In the genomic region with DNA sequence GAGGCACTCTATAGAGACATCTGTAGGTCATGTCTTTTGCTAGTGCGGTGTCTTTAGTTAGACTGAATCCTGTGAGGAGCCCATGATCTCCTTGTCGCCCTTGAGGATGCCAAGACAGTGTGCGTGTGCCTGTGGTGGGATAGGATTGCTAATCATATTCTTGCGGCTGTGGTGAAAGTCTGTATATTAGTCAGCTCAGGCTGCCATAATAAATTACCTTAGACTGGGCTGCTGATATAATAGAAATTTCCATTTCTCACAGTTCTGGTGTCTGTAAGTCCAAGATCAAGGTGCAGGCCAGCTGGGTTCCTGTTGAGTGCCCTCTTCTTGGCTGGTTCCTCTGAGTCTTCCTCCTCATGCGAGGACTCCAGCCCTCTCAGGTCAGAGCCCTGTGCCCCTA, we compare ENCODE assay signal across 1 cellular context.
TF ChIP-seq lines count a peak whose summit lies in the region.

No MANE protein-coding gene starts in this region.

TF ChIP-seq in GM12878, 131 proteins besides CTCF, POLR2A, EP300 and RAD21 (continued from another document):
- no peak for TF ChIP-seq BACH1 (IDR thresholded peaks at IDR 0.05; ENCODE audit: borderline replicate concordance)
- peak; percentile 95 for TF ChIP-seq NFIC (IDR thresholded peaks at IDR 0.05; ENCODE audit: low read depth, low read length)
- peak; percentile 94; the same call in 1 of the 2 replicates for TF ChIP-seq FOXM1 (IDR thresholded peaks at IDR 0.05; ENCODE audit: low read depth, low read length)
- peak; percentile 51; the same call in 1 of the 2 replicates for TF ChIP-seq PML (IDR thresholded peaks at IDR 0.05; ENCODE audit: low read length)
- TF ChIP-seq CHD2 (IDR thresholded peaks at IDR 0.05; ENCODE audit: borderline replicate concordance, low read depth, low read length): 0 out of 2 replicates have a peak, but pooled peaks have one; percentile 48
- TF ChIP-seq, protein P1, sequence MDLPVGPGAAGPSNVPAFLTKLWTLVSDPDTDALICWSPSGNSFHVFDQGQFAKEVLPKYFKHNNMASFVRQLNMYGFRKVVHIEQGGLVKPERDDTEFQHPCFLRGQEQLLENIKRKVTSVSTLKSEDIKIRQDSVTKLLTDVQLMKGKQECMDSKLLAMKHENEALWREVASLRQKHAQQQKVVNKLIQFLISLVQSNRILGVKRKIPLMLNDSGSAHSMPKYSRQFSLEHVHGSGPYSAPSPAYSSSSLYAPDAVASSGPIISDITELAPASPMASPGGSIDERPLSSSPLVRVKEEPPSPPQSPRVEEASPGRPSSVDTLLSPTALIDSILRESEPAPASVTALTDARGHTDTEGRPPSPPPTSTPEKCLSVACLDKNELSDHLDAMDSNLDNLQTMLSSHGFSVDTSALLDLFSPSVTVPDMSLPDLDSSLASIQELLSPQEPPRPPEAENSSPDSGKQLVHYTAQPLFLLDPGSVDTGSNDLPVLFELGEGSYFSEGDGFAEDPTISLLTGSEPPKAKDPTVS (IDR thresholded peaks at IDR 0.05; ENCODE audit: low read depth, low read length): no peak
- TF ChIP-seq PAX8 (IDR thresholded peaks at IDR 0.05): no peak
- TF ChIP-seq TARDBP (IDR thresholded peaks at IDR 0.05; ENCODE audit: borderline replicate concordance): no peak
- TF ChIP-seq IRF4 (IDR thresholded peaks at IDR 0.05; ENCODE audit: low read depth, low read length): peak; percentile 86
- TF ChIP-seq JUND (IDR thresholded peaks at IDR 0.05; ENCODE audit: low read depth, low read length): peak; percentile 83; the same call in 1 of the 2 replicates
- TF ChIP-seq MTA3 (IDR thresholded peaks at IDR 0.05; ENCODE audit: borderline replicate concordance, low read length): peak; percentile 37; the same call in 1 of the 2 replicates
- TF ChIP-seq, protein P2, sequence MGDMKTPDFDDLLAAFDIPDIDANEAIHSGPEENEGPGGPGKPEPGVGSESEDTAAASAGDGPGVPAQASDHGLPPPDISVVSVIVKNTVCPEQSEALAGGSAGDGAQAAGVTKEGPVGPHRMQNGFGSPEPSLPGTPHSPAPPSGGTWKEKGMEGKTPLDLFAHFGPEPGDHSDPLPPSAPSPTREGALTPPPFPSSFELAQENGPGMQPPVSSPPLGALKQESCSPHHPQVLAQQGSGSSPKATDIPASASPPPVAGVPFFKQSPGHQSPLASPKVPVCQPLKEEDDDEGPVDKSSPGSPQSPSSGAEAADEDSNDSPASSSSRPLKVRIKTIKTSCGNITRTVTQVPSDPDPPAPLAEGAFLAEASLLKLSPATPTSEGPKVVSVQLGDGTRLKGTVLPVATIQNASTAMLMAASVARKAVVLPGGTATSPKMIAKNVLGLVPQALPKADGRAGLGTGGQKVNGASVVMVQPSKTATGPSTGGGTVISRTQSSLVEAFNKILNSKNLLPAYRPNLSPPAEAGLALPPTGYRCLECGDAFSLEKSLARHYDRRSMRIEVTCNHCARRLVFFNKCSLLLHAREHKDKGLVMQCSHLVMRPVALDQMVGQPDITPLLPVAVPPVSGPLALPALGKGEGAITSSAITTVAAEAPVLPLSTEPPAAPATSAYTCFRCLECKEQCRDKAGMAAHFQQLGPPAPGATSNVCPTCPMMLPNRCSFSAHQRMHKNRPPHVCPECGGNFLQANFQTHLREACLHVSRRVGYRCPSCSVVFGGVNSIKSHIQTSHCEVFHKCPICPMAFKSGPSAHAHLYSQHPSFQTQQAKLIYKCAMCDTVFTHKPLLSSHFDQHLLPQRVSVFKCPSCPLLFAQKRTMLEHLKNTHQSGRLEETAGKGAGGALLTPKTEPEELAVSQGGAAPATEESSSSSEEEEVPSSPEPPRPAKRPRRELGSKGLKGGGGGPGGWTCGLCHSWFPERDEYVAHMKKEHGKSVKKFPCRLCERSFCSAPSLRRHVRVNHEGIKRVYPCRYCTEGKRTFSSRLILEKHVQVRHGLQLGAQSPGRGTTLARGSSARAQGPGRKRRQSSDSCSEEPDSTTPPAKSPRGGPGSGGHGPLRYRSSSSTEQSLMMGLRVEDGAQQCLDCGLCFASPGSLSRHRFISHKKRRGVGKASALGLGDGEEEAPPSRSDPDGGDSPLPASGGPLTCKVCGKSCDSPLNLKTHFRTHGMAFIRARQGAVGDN (IDR thresholded peaks at IDR 0.05): 0 out of 2 replicates have a peak, but pooled peaks have one; percentile 52
- peak; percentile 49; the same call in 1 of the 2 replicates for TF ChIP-seq TCF3 (IDR thresholded peaks at IDR 0.05; ENCODE audit: borderline replicate concordance, insufficient read depth, low read depth, low read length)
- TF ChIP-seq CREM (IDR thresholded peaks at IDR 0.05; ENCODE audit: low read depth): peak; percentile 86
- TF ChIP-seq, protein P3, sequence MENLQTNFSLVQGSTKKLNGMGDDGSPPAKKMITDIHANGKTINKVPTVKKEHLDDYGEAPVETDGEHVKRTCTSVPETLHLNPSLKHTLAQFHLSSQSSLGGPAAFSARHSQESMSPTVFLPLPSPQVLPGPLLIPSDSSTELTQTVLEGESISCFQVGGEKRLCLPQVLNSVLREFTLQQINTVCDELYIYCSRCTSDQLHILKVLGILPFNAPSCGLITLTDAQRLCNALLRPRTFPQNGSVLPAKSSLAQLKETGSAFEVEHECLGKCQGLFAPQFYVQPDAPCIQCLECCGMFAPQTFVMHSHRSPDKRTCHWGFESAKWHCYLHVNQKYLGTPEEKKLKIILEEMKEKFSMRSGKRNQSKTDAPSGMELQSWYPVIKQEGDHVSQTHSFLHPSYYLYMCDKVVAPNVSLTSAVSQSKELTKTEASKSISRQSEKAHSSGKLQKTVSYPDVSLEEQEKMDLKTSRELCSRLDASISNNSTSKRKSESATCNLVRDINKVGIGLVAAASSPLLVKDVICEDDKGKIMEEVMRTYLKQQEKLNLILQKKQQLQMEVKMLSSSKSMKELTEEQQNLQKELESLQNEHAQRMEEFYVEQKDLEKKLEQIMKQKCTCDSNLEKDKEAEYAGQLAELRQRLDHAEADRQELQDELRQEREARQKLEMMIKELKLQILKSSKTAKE (IDR thresholded peaks at IDR 0.05; ENCODE audit: low read depth, poor library complexity, severe bottlenecking): peak; percentile 90
- TF ChIP-seq EED (IDR thresholded peaks at IDR 0.05; ENCODE audit: low read depth): peak; percentile 93
- TF ChIP-seq TBL1XR1 (IDR thresholded peaks at IDR 0.05; ENCODE audit: low read depth, low read length): 0 out of 2 replicates have a peak, but pooled peaks have one; percentile 35
- no peak for TF ChIP-seq RFX5 (IDR thresholded peaks at IDR 0.05; ENCODE audit: low read depth, low read length)
- TF ChIP-seq BHLHE40 (IDR thresholded peaks at IDR 0.05; ENCODE audit: borderline replicate concordance in 1 of 2, low read depth in 2 of 2, low read length in 1 of 2): peak; percentile 89
- TF ChIP-seq TAF1 (IDR thresholded peaks at IDR 0.05; ENCODE audit: borderline replicate concordance, low read depth, low read length): no peak
- TF ChIP-seq DPF2 (IDR thresholded peaks at IDR 0.05): peak; percentile 94
- no peak for TF ChIP-seq KDM1A (IDR thresholded peaks at IDR 0.05; ENCODE audit: borderline replicate concordance)
- 0 out of 2 replicates have a peak, but pooled peaks have one; percentile 59 for TF ChIP-seq BMI1 (IDR thresholded peaks at IDR 0.05; ENCODE audit: borderline replicate concordance)
- TF ChIP-seq, protein P4, sequence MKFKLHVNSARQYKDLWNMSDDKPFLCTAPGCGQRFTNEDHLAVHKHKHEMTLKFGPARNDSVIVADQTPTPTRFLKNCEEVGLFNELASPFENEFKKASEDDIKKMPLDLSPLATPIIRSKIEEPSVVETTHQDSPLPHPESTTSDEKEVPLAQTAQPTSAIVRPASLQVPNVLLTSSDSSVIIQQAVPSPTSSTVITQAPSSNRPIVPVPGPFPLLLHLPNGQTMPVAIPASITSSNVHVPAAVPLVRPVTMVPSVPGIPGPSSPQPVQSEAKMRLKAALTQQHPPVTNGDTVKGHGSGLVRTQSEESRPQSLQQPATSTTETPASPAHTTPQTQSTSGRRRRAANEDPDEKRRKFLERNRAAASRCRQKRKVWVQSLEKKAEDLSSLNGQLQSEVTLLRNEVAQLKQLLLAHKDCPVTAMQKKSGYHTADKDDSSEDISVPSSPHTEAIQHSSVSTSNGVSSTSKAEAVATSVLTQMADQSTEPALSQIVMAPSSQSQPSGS (IDR thresholded peaks at IDR 0.05; ENCODE audit: low read length): peak; percentile 81
- TF ChIP-seq, protein P5, sequence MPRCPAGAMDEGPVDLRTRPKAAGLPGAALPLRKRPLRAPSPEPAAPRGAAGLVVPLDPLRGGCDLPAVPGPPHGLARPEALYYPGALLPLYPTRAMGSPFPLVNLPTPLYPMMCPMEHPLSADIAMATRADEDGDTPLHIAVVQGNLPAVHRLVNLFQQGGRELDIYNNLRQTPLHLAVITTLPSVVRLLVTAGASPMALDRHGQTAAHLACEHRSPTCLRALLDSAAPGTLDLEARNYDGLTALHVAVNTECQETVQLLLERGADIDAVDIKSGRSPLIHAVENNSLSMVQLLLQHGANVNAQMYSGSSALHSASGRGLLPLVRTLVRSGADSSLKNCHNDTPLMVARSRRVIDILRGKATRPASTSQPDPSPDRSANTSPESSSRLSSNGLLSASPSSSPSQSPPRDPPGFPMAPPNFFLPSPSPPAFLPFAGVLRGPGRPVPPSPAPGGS (IDR thresholded peaks at IDR 0.05; ENCODE audit: borderline replicate concordance, insufficient read depth, low read depth, low read length, poor library complexity, severe bottlenecking): peak; percentile 79
- peak; percentile 59 for TF ChIP-seq MEF2B (IDR thresholded peaks at IDR 0.05; ENCODE audit: partially characterized antibody, poor library complexity, severe bottlenecking)
- TF ChIP-seq CBFB (IDR thresholded peaks at IDR 0.05; ENCODE audit: low read depth): peak; percentile 95
- no peak for TF ChIP-seq ZSCAN29 (IDR thresholded peaks at IDR 0.05)
- peak; percentile 97 for TF ChIP-seq BCL11A (IDR thresholded peaks at IDR 0.05; ENCODE audit: low read depth, low read length)
- no peak for TF ChIP-seq ESRRA (IDR thresholded peaks at IDR 0.05; ENCODE audit: low read length)
- peak; percentile 41; the same call in 1 of the 2 replicates for TF ChIP-seq MEF2A (IDR thresholded peaks at IDR 0.05; ENCODE audit: insufficient read depth, low read depth, low read length)
- no peak for TF ChIP-seq NR2C1 (IDR thresholded peaks at IDR 0.05)
- TF ChIP-seq RUNX3 (IDR thresholded peaks at IDR 0.05; ENCODE audit: low read length): peak; percentile 99
- TF ChIP-seq MXI1 (IDR thresholded peaks at IDR 0.05; ENCODE audit: low read depth, low read length): no peak
- TF ChIP-seq NR2F1 (conservative IDR thresholded peaks at IDR 0.05): peak; percentile 89
- peak; percentile 25; the same call in 1 of the 2 replicates for TF ChIP-seq NBN (IDR thresholded peaks at IDR 0.05)
- TF ChIP-seq JUNB (IDR thresholded peaks at IDR 0.05): peak; percentile 92
- TF ChIP-seq HDGF (IDR thresholded peaks at IDR 0.05): no peak
- peak; percentile 93 for TF ChIP-seq MTA2 (IDR thresholded peaks at IDR 0.05; ENCODE audit: low read depth)
- TF ChIP-seq ETV6 (conservative IDR thresholded peaks at IDR 0.05 in 1 of 2, IDR thresholded peaks at IDR 0.05 in 1 of 2; ENCODE audit: borderline replicate concordance in 1 of 2, low read depth in 1 of 2): peak in 1 of 2 experiments; percentile 34; a peak in 1 of 4 replicates
- TF ChIP-seq, protein P6, sequence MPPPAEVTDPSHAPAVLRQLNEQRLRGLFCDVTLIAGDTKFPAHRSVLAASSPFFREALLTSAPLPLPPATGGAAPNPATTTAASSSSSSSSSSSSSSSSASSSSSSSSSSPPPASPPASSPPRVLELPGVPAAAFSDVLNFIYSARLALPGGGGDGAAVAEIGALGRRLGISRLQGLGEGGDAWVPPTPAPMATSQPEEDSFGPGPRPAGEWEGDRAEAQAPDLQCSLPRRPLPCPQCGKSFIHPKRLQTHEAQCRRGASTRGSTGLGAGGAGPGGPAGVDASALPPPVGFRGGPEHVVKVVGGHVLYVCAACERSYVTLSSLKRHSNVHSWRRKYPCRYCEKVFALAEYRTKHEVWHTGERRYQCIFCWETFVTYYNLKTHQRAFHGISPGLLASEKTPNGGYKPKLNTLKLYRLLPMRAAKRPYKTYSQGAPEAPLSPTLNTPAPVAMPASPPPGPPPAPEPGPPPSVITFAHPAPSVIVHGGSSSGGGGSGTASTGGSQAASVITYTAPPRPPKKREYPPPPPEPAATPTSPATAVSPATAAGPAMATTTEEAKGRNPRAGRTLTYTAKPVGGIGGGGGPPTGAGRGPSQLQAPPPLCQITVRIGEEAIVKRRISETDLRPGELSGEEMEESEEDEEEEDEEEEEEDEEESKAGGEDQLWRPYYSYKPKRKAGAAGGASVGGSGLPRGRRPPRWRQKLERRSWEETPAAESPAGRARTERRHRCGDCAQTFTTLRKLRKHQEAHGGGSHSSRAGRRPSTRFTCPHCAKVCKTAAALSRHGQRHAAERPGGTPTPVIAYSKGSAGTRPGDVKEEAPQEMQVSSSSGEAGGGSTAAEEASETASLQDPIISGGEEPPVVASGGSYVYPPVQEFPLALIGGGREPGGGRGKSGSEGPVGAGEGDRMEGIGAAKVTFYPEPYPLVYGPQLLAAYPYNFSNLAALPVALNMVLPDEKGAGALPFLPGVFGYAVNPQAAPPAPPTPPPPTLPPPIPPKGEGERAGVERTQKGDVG (CRISPR knock-in tag; IDR thresholded peaks at IDR 0.05): no peak
- 0 out of 2 replicates have a peak, but pooled peaks have one; percentile 77 for TF ChIP-seq TCF12 (IDR thresholded peaks at IDR 0.05; ENCODE audit: low read depth, low read length)
- 0 out of 4 replicates have a peak, but pooled peaks of 1 of the 2 experiments have one; percentile 51 for TF ChIP-seq SRF (IDR thresholded peaks at IDR 0.05; ENCODE audit: low read depth in 2 of 2, low read length in 2 of 2)
- 0 out of 2 replicates have a peak, but pooled peaks have one; percentile 72 for TF ChIP-seq RCOR1 (conservative IDR thresholded peaks at IDR 0.05; ENCODE audit: low read depth, low read length)
- TF ChIP-seq PAX5 (IDR thresholded peaks at IDR 0.05; ENCODE audit: borderline replicate concordance, low read depth, low read length): peak; percentile 68; the same call in 1 of the 2 replicates
- TF ChIP-seq IKZF1 (conservative IDR thresholded peaks at IDR 0.05): peak; percentile 85
- peak; percentile 84; the same call in 1 of the 2 replicates for TF ChIP-seq ZBED1 (IDR thresholded peaks at IDR 0.05; ENCODE audit: borderline replicate concordance)
- no peak for TF ChIP-seq SPI1 (IDR thresholded peaks at IDR 0.05; ENCODE audit: borderline replicate concordance, insufficient read depth, low read depth, low read length)
- peak; percentile 88 to 91 for TF ChIP-seq IKZF2 (IDR thresholded peaks at IDR 0.05)
- TF ChIP-seq ZNF274 (IDR thresholded peaks at IDR 0.05; ENCODE audit: insufficient read depth, insufficient read length): no peak
